In the genomic region with DNA sequence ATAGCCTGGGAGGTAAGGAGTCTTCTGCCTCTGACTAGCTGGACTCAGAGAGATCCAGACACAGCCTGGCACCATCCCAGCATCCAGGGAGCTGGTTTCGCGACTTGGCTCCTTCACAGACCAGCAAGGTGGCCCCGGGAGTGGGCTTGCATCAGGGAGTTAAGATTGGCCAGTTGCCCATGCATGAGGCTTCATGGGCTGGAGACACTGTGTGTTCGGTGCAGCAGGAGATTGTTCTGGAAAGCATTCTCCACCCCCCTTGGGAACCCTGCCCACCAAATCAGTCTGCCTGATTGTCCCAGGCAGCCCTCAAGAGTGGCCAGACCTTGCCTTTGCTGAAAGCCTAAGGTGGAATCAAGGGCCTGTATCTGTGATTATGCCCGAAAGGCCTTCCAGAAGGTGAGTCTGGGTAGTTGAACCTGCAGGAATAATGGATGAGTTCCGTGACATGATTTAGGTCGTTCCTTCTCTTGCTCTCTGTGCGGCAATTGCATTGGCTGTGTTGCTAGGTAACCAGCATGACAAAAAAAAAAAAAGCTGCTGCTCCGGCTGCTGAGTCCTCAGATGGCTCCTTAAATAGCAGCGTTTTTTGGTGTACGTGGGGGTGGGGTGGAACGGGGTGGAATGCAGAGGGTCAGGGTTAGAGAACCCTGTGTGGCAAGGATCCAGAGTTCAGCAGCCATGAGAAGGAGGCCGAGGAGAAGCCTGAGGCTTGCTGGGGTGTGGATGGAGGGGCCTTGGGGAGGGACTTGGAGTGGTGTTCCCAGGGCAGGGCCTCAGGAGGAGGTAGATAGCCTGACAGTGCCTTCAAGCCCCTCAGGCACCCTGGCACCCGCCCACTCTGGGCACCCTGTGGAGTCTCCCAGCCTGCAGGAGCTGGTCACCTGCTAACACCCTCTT, we compare ENCODE assay signal across 9 cellular contexts.
DNase-seq lines count a peak whose midpoint lies in the region; ATAC-seq, FAIRE-seq and TF ChIP-seq lines count a peak whose summit lies in the region.
"Had no signal": no experiment of that assay in that cellular context is flagged by ENCODE, and none has a peak within 500 bp of the region (broad histone marks: within the 10 kb centered on the region; RNA-seq: fewer than 3 reads in every experiment).

No MANE protein-coding gene starts in this region.

- no peak overlapping the region for H3K4me3 ChIP-seq in body of pancreas
- H3K4me3 ChIP-seq in testis = no peak overlapping the region
- H3K4me3 ChIP-seq: skin epidermis had no signal

- TF ChIP-seq POLR2A in body of pancreas (IDR thresholded peaks at IDR 0.05) = no peak
- TF ChIP-seq POLR2A in testis (IDR thresholded peaks at IDR 0.05) = no peak
- TF ChIP-seq POLR2A in GM12891 (IDR thresholded peaks at IDR 0.05; ENCODE audit: low read depth, low read length) = no peak

- intact Hi-C loops in body of pancreas (cut with DNase I) = no loop called here
- intact Hi-C loops in testis (cut with DNase I; ENCODE audit: low total_unique reads) = no loop called here

- no peak overlapping the region for H3K4me3 Mint-ChIP-seq in natural killer cell treated with Interleukin-12 subunit alpha and Interleukin-12 subunit beta and Interleukin-15 and Interleukin-18, amount 100 ng/mL, for 72 hours

- H3K4me1 ChIP-seq in body of pancreas (peaks cover 11% of the 10 kb centered on the region), testis (peaks cover 40% of the 10 kb centered on the region)

- peak overlapping the region in 1 of 4 donors; percentile 17 for H3K27ac ChIP-seq in body of pancreas
- peak overlapping the region; percentile 72 for H3K27ac ChIP-seq in layer of hippocampus (ENCODE audit: low read depth, low read length)
- peak overlapping the region; percentile 64 to 69 for H3K27ac ChIP-seq in testis

- WGBS in body of pancreas, 2 donors = 64 to 65% methylated on average over 10 to 14 of the region's 14 CpGs
- WGBS in testis, 2 donors = 40 to 45% methylated on average over 13 to 14 of the region's 14 CpGs

- ATAC-seq in body of pancreas (peak; percentile 47), HG03378 (IDR thresholded peaks at IDR 0.05; ENCODE audit: unreplicated experiment) (no peak)
- no peak for ATAC-seq in natural killer cell treated with Interleukin-12 subunit alpha and Interleukin-12 subunit beta and Interleukin-15 and Interleukin-18, amount 100 ng/mL, for 72 hours

- H3K9me3 ChIP-seq in body of pancreas (no peaks in the 10 kb centered on the region), testis (no peaks in the 10 kb centered on the region)

- DNase-seq in NCI-H1417 treated with DMSO at 0.1 percent for 48 hours (lab: John Stamatoyannopoulos, UW) (peak; percentile 69), body of pancreas (peak in 3 of 4 donors; percentile 32 to 52 (median 45)), testis (peak; percentile 75), GM12891 (ENCODE audit: insufficient read length, low spot score) (no peak), ureter (ENCODE audit: low spot score) (no peak)
- DNase-seq in natural killer cell treated with Interleukin-12 subunit alpha and Interleukin-12 subunit beta and Interleukin-15 and Interleukin-18, amount 100 ng/mL, for 72 hours (ENCODE audit: low spot score) = no peak

- no peak overlapping the region for H3K27ac Mint-ChIP-seq in natural killer cell treated with Interleukin-12 subunit alpha and Interleukin-12 subunit beta and Interleukin-15 and Interleukin-18, amount 100 ng/mL, for 72 hours

- H3K27me3 Mint-ChIP-seq in natural killer cell treated with Interleukin-12 subunit alpha and Interleukin-12 subunit beta and Interleukin-15 and Interleukin-18, amount 100 ng/mL, for 72 hours = no peaks in the 10 kb centered on the region

- H3K4me1 Mint-ChIP-seq in natural killer cell treated with Interleukin-12 subunit alpha and Interleukin-12 subunit beta and Interleukin-15 and Interleukin-18, amount 100 ng/mL, for 72 hours (ENCODE audit: low read depth in 2 of 2) = peaks cover 0 to 4% of the 10 kb centered on the region in 2 donors

- H3K9me3 Mint-ChIP-seq in natural killer cell treated with Interleukin-12 subunit alpha and Interleukin-12 subunit beta and Interleukin-15 and Interleukin-18, amount 100 ng/mL, for 72 hours = no peaks in the 10 kb centered on the region

- H3K27me3 ChIP-seq in body of pancreas (no peaks in the 10 kb centered on the region), layer of hippocampus (ENCODE audit: control insufficient read depth, insufficient read depth, low read length) (no peaks in the 10 kb centered on the region), testis (no peaks in the 10 kb centered on the region)

- TF ChIP-seq CTCF in body of pancreas (IDR thresholded peaks at IDR 0.05) (no peak), testis (IDR thresholded peaks at IDR 0.05) (no peak)

- FAIRE-seq in GM12891 (lab: Jason Lieb, UNC) = no peak

- H3K36me3 ChIP-seq in body of pancreas (replicated peaks in 1 of 2; ENCODE audit: insufficient read depth in 1 of 2, low read depth in 2 of 2) (peaks cover 11 to 17% of the 10 kb centered on the region in 2 donors), testis (ENCODE audit: low read depth, missing control alignments) (no peaks in the 10 kb centered on the region)

- no peaks in the 10 kb centered on the region for H3K36me3 Mint-ChIP-seq in natural killer cell treated with Interleukin-12 subunit alpha and Interleukin-12 subunit beta and Interleukin-15 and Interleukin-18, amount 100 ng/mL, for 72 hours

TF ChIP-seq in GM12891, 5 proteins besides CTCF, POLR2A, EP300 and RAD21:
- TF ChIP-seq POU2F2 (IDR thresholded peaks at IDR 0.05; ENCODE audit: low read depth, low read length) (no peak), PAX5 (IDR thresholded peaks at IDR 0.05; ENCODE audit: insufficient read depth, low read length, severe bottlenecking) (no peak), POLR2AphosphoS5 (IDR thresholded peaks at IDR 0.05; ENCODE audit: low read depth, low read length) (no peak), SPI1 (IDR thresholded peaks at IDR 0.05; ENCODE audit: low read depth, low read length) (no peak)
TF ChIP-seq in GM12891: peak in this region for 0.

Comparison
In these comparisons a context has a peak if more than half of its experiments do, and no peak if none do; other contexts are left out.
1. DNase-seq: peak in NCI-H1417 treated with DMSO at 0.1 percent for 48 hours (single experiment), body of pancreas (3 of 4) and testis (single experiment); none in natural killer cell treated with Interleukin-12 subunit alpha and Interleukin-12 subunit beta and Interleukin-15 and Interleukin-18, amount 100 ng/mL, for 72 hours (single experiment), GM12891 (single experiment) and ureter (single experiment).